8 cellular contexts compared by ENCODE assay signal in genomic region chr4:54277691-54278090, GRCh38. TPM values are rescaled to one million over a fixed set of nuclear protein-coding genes. Genes with fewer than 3 reads are reported as not detected.
DNase-seq lines count a peak whose midpoint lies in the region; ATAC-seq and TF ChIP-seq lines count a peak whose summit lies in the region.

No MANE protein-coding gene starts in this region.

- CTCF ChIA-PET in HEK293T (lab: Yijun Ruan, JAX) = no interaction called here

- peak; percentile 48 for DNase-seq in AG20443 (ENCODE audit: low spot score)
- peak; percentile 1 for DNase-seq in NCI-H69 (lab: John Stamatoyannopoulos, UW)
- DNase-seq in fibroblast of the conjunctiva (ENCODE audit: low read depth) = peak; percentile 9
- DNase-seq in RPMI8226 = no peak
- no peak for DNase-seq in upper lobe of left lung
- DNase-seq in GM19238 (ENCODE audit: insufficient read length, low spot score) = no peak
- no peak for DNase-seq in HEK293T (ENCODE audit: extremely low spot score)

- H3K27ac ChIP-seq in upper lobe of left lung = peak overlapping the region in 1 of 4 donors; percentile 14

- H3K4me3 ChIP-seq in upper lobe of left lung = no peak overlapping the region

- no peak for TF ChIP-seq CTCF in upper lobe of left lung (IDR thresholded peaks at IDR 0.05)

- ATAC-seq in GM21515 (IDR thresholded peaks at IDR 0.05; ENCODE audit: unreplicated experiment) (peak; percentile 55), upper lobe of left lung (ENCODE audit: low FRiP score in 2 of 2) (no peak)

- H3K36me3 ChIP-seq in upper lobe of left lung = no peaks in the 10 kb centered on the region

- no peak for TF ChIP-seq POLR2A in upper lobe of left lung (IDR thresholded peaks at IDR 0.05)

- no peaks in the 10 kb centered on the region for H3K27me3 ChIP-seq in upper lobe of left lung

- peaks cover 0 to 3% (median 0%) of the 10 kb centered on the region in 4 donors for H3K9me3 ChIP-seq in upper lobe of left lung

- POLR2A ChIA-PET in HEK293T (lab: Yijun Ruan, JAX) = no interaction called here

- peak in 1 of 4 donors; percentile 24 for TF ChIP-seq EP300 in upper lobe of left lung (IDR thresholded peaks at IDR 0.05)

- peaks cover 10 to 29% (median 11%) of the 10 kb centered on the region in 4 donors for H3K4me1 ChIP-seq in upper lobe of left lung

- 7 to 15% methylated on average over 1 of the region's 1 CpG for WGBS in upper lobe of left lung, 2 donors

TF ChIP-seq in HEK293T, 16 proteins besides CTCF, POLR2A, EP300 and RAD21:
- TF ChIP-seq ELF4 (IDR thresholded peaks at IDR 0.05) = no peak
- TF ChIP-seq PKNOX1 (IDR thresholded peaks at IDR 0.05) = no peak
- no peak for TF ChIP-seq FOXK2 (IDR thresholded peaks at IDR 0.05)
- no peak for TF ChIP-seq LEF1 (IDR thresholded peaks at IDR 0.05; ENCODE audit: borderline replicate concordance)
- no peak for TF ChIP-seq ARNT (IDR thresholded peaks at IDR 0.05)

RNA-seq across cellular contexts. Expression of gene PDGFRA, which starts 48.6 kb away (rescaled TPM):
- 100 to 1,000 TPM in 2 of 6 donors, 10 to 100 TPM in 4; 60.5 to 136 (median 77.0) TPM for total RNA-seq in upper lobe of left lung

Comparison
In these comparisons a context has a peak if more than half of its experiments do, and no peak if none do; other contexts are left out.
1. DNase-seq: peak in AG20443 (single experiment), NCI-H69 (single experiment) and fibroblast of the conjunctiva (single experiment); none in RPMI8226 (single experiment), upper lobe of left lung (0 of 2), GM19238 (single experiment) and HEK293T (single experiment).